ENCODE assay signal across 13 cellular contexts in genomic region chr1:245999697-246000637, GRCh38.
DNase-seq lines count a peak whose midpoint lies in the region; ATAC-seq and TF ChIP-seq lines count a peak whose summit lies in the region.
"Had no signal": no experiment of that assay in that cellular context is flagged by ENCODE, and none has a peak within 500 bp of the region (broad histone marks: within the 10 kb centered on the region; RNA-seq: fewer than 3 reads in every experiment).

No MANE protein-coding gene starts in this region.

- H3K27ac ChIP-seq in mesenchymal stem cell (ENCODE audit: low read length, poor library complexity, severe bottlenecking) (no peak overlapping the region), adrenal gland (no peak overlapping the region)
- H3K27ac ChIP-seq: right atrium auricular region had no signal

- H3K27me3 ChIP-seq in mesenchymal stem cell (ENCODE audit: control insufficient read depth in 1 of 2, insufficient read depth in 1 of 2, low read length in 2 of 2), result no peaks in the 10 kb centered on the region
- no peaks in the 10 kb centered on the region for H3K27me3 ChIP-seq in adrenal gland
- H3K27me3 ChIP-seq: right atrium auricular region had no signal

- peak; percentile 73 for ATAC-seq in GM18907 (IDR thresholded peaks at IDR 0.05; ENCODE audit: unreplicated experiment)
- peak; percentile 67 for ATAC-seq in HG02798 (IDR thresholded peaks at IDR 0.05; ENCODE audit: poor library complexity, unreplicated experiment)

- H2BK120ac ChIP-seq in mesenchymal stem cell (ENCODE audit: low read depth, low read length), result no peak overlapping the region

- peaks cover 0 to 5% of the 10 kb centered on the region in 2 experiments for H3K36me3 ChIP-seq in mesenchymal stem cell (ENCODE audit: control insufficient read depth in 1 of 2, insufficient read depth in 2 of 2, low read depth in 1 of 2, low read length in 2 of 2)
- no peaks in the 10 kb centered on the region for H3K36me3 ChIP-seq in adrenal gland (replicated peaks in 1 of 2)
- H3K36me3 ChIP-seq: right atrium auricular region had no signal

- intact Hi-C loops in adrenal gland (cut with DNase I), result loop anchor here (5.0 to 10.0 kb wide), 2 partner anchors 105 to 848 kb away; partner anchors contain the start of gene KIF26B (in 2 of the 2)

- H2AK5ac ChIP-seq in mesenchymal stem cell (ENCODE audit: low read length, severe bottlenecking), result no peak overlapping the region

- no peak overlapping the region for H4K8ac ChIP-seq in mesenchymal stem cell (ENCODE audit: low read length)

- DNase-seq in MV-4-11 (lab: John Stamatoyannopoulos, UW), result peak; percentile 46
- no peak for DNase-seq in mesenchymal stem cell
- DNase-seq in activated effector memory CD4-positive, alpha-beta T cell treated with Interleukin-2 at 50 U/mL for 16 hours, result no peak
- no peak for DNase-seq in GM03348 (ENCODE audit: low spot score)
- DNase-seq in NCI-H2227 treated with DMSO at 0.1 percent for 48 hours (lab: John Stamatoyannopoulos, UW), result no peak
- DNase-seq in adrenal gland, result no peak
- DNase-seq: activated naive CD4-positive, alpha-beta T cell treated with anti-CD3 and anti-CD28 coated beads, Interleukin-2, amount 10 ng/mL, durations not matched to agents 7 days and 5 days; DND-41; NCI-H1694; stimulated activated naive CD4-positive, alpha-beta T cell had no signal

- peak overlapping the region in 1 of 2 experiments; percentile 18 for H2BK12ac ChIP-seq in mesenchymal stem cell (ENCODE audit: low read length in 2 of 2)

- no peak for TF ChIP-seq POLR2A in adrenal gland (IDR thresholded peaks at IDR 0.05)

- no peak overlapping the region for H3K23ac ChIP-seq in mesenchymal stem cell (ENCODE audit: low read length in 2 of 2)

- no peak overlapping the region for H3K4me2 ChIP-seq in mesenchymal stem cell (ENCODE audit: low read length, poor library complexity, severe bottlenecking)

- WGBS in mesenchymal stem cell, result 93% methylated on average over 9 of the region's 10 CpGs
- 65 to 82% (median 79%) methylated on average over 10 of the region's 10 CpGs for WGBS in adrenal gland, 4 donors

- H3K4me1 ChIP-seq in mesenchymal stem cell (ENCODE audit: control insufficient read depth, insufficient read depth, low read depth, low read length), result peaks cover 11% of the 10 kb centered on the region
- H3K4me1 ChIP-seq in adrenal gland (replicated peaks in 1 of 2), result no peaks in the 10 kb centered on the region

- no peak for TF ChIP-seq CTCF in adrenal gland (IDR thresholded peaks at IDR 0.05)

- peaks cover 3% of the 10 kb centered on the region for H3K79me1 ChIP-seq in mesenchymal stem cell (replicated peaks; ENCODE audit: low read length, poor library complexity, severe bottlenecking)

- no peak overlapping the region for H2BK5ac ChIP-seq in mesenchymal stem cell (ENCODE audit: low read depth, low read length, poor library complexity, severe bottlenecking)

- no peak overlapping the region for H2AFZ ChIP-seq in mesenchymal stem cell (ENCODE audit: low read depth, low read length)

- H3K9me3 ChIP-seq in mesenchymal stem cell (ENCODE audit: control insufficient read depth, low read length) (no peaks in the 10 kb centered on the region), adrenal gland (replicated peaks in 1 of 3) (no peaks in the 10 kb centered on the region)
- H3K9me3 ChIP-seq: right atrium auricular region had no signal

- H3K18ac ChIP-seq in mesenchymal stem cell (ENCODE audit: low read depth in 1 of 2, low read length in 2 of 2), result peak overlapping the region; percentile 37

- H3K4ac ChIP-seq in mesenchymal stem cell (ENCODE audit: low read depth in 1 of 2, low read length in 2 of 2), result no peak overlapping the region

- H3K14ac ChIP-seq in mesenchymal stem cell (ENCODE audit: low read length in 2 of 2), result no peak overlapping the region

- no peak overlapping the region for H3K9ac ChIP-seq in mesenchymal stem cell (ENCODE audit: low read length)

- H3K4me3 ChIP-seq in mesenchymal stem cell (ENCODE audit: insufficient read depth in 1 of 2, low read depth in 1 of 2, low read length in 2 of 2), result no peak overlapping the region
- no peak overlapping the region for H3K4me3 ChIP-seq in adrenal gland
- H3K4me3 ChIP-seq: right atrium auricular region had no signal

- no peak overlapping the region for H4K91ac ChIP-seq in mesenchymal stem cell (ENCODE audit: low read length)

- no peak overlapping the region for H2BK15ac ChIP-seq in mesenchymal stem cell (ENCODE audit: low read depth, poor library complexity, severe bottlenecking)
